Comparison of ENCODE assay signal across 9 cellular contexts in the genomic region with DNA sequence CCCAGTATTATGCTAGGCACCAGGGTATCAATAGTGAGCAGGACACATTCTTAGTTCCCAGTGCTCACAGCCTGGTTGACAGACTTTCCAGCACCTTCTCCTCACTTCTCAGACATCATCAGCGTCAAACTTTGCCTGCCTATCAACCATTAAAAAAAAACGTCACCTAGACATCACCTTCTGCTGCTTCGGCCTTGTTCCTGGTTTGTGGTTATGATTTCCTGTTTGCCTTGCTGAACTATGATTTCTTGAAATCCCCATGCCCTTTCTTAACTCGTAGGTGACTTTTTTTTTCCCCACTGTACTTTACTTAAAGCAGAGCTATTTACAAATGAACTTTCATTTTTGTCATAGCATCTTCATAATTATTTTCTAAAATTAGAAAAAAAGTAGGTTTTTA.
DNase-seq lines count a peak whose midpoint lies in the region; ATAC-seq and TF ChIP-seq lines count a peak whose summit lies in the region.
"Had no signal": no experiment of that assay in that cellular context is flagged by ENCODE, and none has a peak within 500 bp of the region (broad histone marks: within the 10 kb centered on the region; RNA-seq: fewer than 3 reads in every experiment).

No MANE protein-coding gene starts in this region.

- DNase-seq in AML-193 (lab: John Stamatoyannopoulos, UW) (peak; percentile 45 to 55), NCI-H524 (lab: John Stamatoyannopoulos, UW) (no peak), lower leg skin (ENCODE audit: low spot score in 2 of 2) (no peak), heart left ventricle (no peak)
- DNase-seq in activated CD8-positive, alpha-beta T cell treated with anti-CD3 and anti-CD28 coated beads for 36 hours = peak; percentile 65
- peak; percentile 49 for DNase-seq in stimulated activated CD4-positive, alpha-beta T cell treated with anti-CD3 and anti-CD28 coated beads, Interleukin-15, amount 100 ng/mL, for 24 hours
- DNase-seq: pancreas had no signal

- H3K27me3 Mint-ChIP-seq in activated CD8-positive, alpha-beta T cell treated with anti-CD3 and anti-CD28 coated beads for 36 hours = no peaks in the 10 kb centered on the region

- no peak overlapping the region for H3K4me3 ChIP-seq in lower leg skin (ENCODE audit: low read depth, poor library complexity, severe bottlenecking)
- H3K4me3 ChIP-seq in heart left ventricle = no peak overlapping the region
- H3K4me3 ChIP-seq: pancreas had no signal

- no peaks in the 10 kb centered on the region for H3K36me3 ChIP-seq in heart left ventricle
- H3K36me3 ChIP-seq: pancreas had no signal

- no peaks in the 10 kb centered on the region for H3K9me3 Mint-ChIP-seq in activated CD8-positive, alpha-beta T cell treated with anti-CD3 and anti-CD28 coated beads for 36 hours

- peaks cover 0 to 5% (median 0%) of the 10 kb centered on the region in 9 donors for H3K27me3 ChIP-seq in heart left ventricle
- H3K27me3 ChIP-seq: pancreas had no signal

- intact Hi-C loops in activated CD8-positive, alpha-beta T cell treated with anti-CD3 and anti-CD28 coated beads for 36 hours (cut with micrococcal nuclease) = loop anchor here (5.0 kb wide), 1 partner anchor 45 kb away; no protein-coding TSS in a partner anchor
- intact Hi-C loops in lower leg skin (cut with DNase I; ENCODE audit: low total_unique reads) = no loop called here
- intact Hi-C loops in heart left ventricle (cut with DNase I) = no loop called here

- peaks cover 0 to 22% (median 0%) of the 10 kb centered on the region in 12 donors for H3K4me1 ChIP-seq in heart left ventricle
- H3K4me1 ChIP-seq: pancreas had no signal

- peak overlapping the region in 2 of 12 donors; percentile 5 to 63 for H3K27ac ChIP-seq in heart left ventricle
- H3K27ac ChIP-seq: pancreas had no signal

- H3K4me1 Mint-ChIP-seq in activated CD8-positive, alpha-beta T cell treated with anti-CD3 and anti-CD28 coated beads for 36 hours (ENCODE audit: low read depth) = peaks cover 60% of the 10 kb centered on the region

- 53 to 84% methylated on average over 4 of the region's 4 CpGs for WGBS in lower leg skin, 2 donors
- 69 to 74% (median 72%) methylated on average over 4 of the region's 4 CpGs for WGBS in heart left ventricle, 4 donors

- no peak for TF ChIP-seq CTCF in activated CD8-positive, alpha-beta T cell treated with anti-CD3 and anti-CD28 coated beads for 36 hours (IDR thresholded peaks at IDR 0.05)
- no peak for TF ChIP-seq CTCF in lower leg skin (IDR thresholded peaks at IDR 0.05)
- no peak for TF ChIP-seq CTCF in heart left ventricle (IDR thresholded peaks at IDR 0.05)

- peak overlapping the region; percentile 18 for H3K4me3 Mint-ChIP-seq in activated CD8-positive, alpha-beta T cell treated with anti-CD3 and anti-CD28 coated beads for 36 hours

- H3K36me3 Mint-ChIP-seq in activated CD8-positive, alpha-beta T cell treated with anti-CD3 and anti-CD28 coated beads for 36 hours (ENCODE audit: low read depth) = peaks cover 2% of the 10 kb centered on the region

- ATAC-seq in GM19397 (IDR thresholded peaks at IDR 0.05; ENCODE audit: unreplicated experiment) = peak; percentile 78
- ATAC-seq in HG03439 (IDR thresholded peaks at IDR 0.05; ENCODE audit: unreplicated experiment) = peak; percentile 83
- ATAC-seq in activated CD8-positive, alpha-beta T cell treated with anti-CD3 and anti-CD28 coated beads for 36 hours = peak; percentile 85
- no peak for ATAC-seq in heart left ventricle

- no peaks in the 10 kb centered on the region for H3K9me3 ChIP-seq in heart left ventricle
- H3K9me3 ChIP-seq: pancreas had no signal

- CTCF ChIA-PET in activated CD8-positive, alpha-beta T cell treated with anti-CD3 and anti-CD28 coated beads for 36 hours (lab: Charles Lee) = interaction anchor here (0.9 to 1.6 kb wide), 9 partner anchors 8 to 122 kb away, joined by 3 to 9 read pairs (median 4); no protein-coding TSS in a partner anchor

- POLR2A ChIA-PET in activated CD8-positive, alpha-beta T cell treated with anti-CD3 and anti-CD28 coated beads for 36 hours (lab: Charles Lee) = interaction anchor here (2.2 to 4.4 kb wide), 3 partner anchors 20 to 61 kb away, joined by 11 to 21 read pairs (median 15); a partner anchor contains a TSS

- peak overlapping the region; percentile 99 for H3K27ac Mint-ChIP-seq in activated CD8-positive, alpha-beta T cell treated with anti-CD3 and anti-CD28 coated beads for 36 hours

- TF ChIP-seq POLR2A in lower leg skin (IDR thresholded peaks at IDR 0.05) (no peak), heart left ventricle (IDR thresholded peaks at IDR 0.05) (no peak)

Comparison
In these comparisons a context has a peak if more than half of its experiments do, and no peak if none do; other contexts are left out.
1. DNase-seq: peak in AML-193 (2 of 2), activated CD8-positive, alpha-beta T cell treated with anti-CD3 and anti-CD28 coated beads for 36 hours (single experiment) and stimulated activated CD4-positive, alpha-beta T cell treated with anti-CD3 and anti-CD28 coated beads, Interleukin-15, amount 100 ng/mL, for 24 hours (single experiment); none in NCI-H524 (0 of 2), lower leg skin (0 of 2) and heart left ventricle (0 of 5).
2. ATAC-seq: peak in GM19397 (single experiment), HG03439 (single experiment) and activated CD8-positive, alpha-beta T cell treated with anti-CD3 and anti-CD28 coated beads for 36 hours (single experiment); none in heart left ventricle (0 of 4).